8 cellular contexts compared by ENCODE assay signal in genomic region chr20:47360207-47360488, GRCh38. TPM values are rescaled to one million over a fixed set of nuclear protein-coding genes. Genes with fewer than 3 reads are reported as not detected.
DNase-seq lines count a peak whose midpoint lies in the region; ATAC-seq and TF ChIP-seq lines count a peak whose summit lies in the region.

No MANE protein-coding gene starts in this region.

- no peak for ATAC-seq in HG03521 (IDR thresholded peaks at IDR 0.05; ENCODE audit: unreplicated experiment)
- no peak for ATAC-seq in activated T-cell treated with anti-CD3 and anti-CD28 coated beads, Interleukin-2, amount 50 U/mL, for 4 hours

- peaks cover 8% of the 10 kb centered on the region for H3K36me3 Mint-ChIP-seq in activated naive CD8-positive, alpha-beta T cell treated with anti-CD3 and anti-CD28 coated beads for 36 hours
- no peaks in the 10 kb centered on the region for H3K36me3 Mint-ChIP-seq in immature natural killer cell
- no peaks in the 10 kb centered on the region for H3K36me3 Mint-ChIP-seq in activated T-cell treated with anti-CD3 and anti-CD28 coated beads, Interleukin-2, amount 50 U/mL, for 4 hours (ENCODE audit: insufficient read depth)

- intact Hi-C loops in testis (cut with DNase I; ENCODE audit: low total_unique reads) = no loop called here

- no peak overlapping the region for H3K4me3 Mint-ChIP-seq in activated naive CD8-positive, alpha-beta T cell treated with anti-CD3 and anti-CD28 coated beads for 36 hours
- H3K4me3 Mint-ChIP-seq in immature natural killer cell = no peak overlapping the region
- no peak overlapping the region for H3K4me3 Mint-ChIP-seq in activated T-cell treated with anti-CD3 and anti-CD28 coated beads, Interleukin-2, amount 50 U/mL, for 4 hours

- no peaks in the 10 kb centered on the region for H3K36me3 ChIP-seq in testis (ENCODE audit: low read depth, missing control alignments)

- WGBS in testis, 2 donors = 22 to 32% methylated on average over 3 of the region's 3 CpGs

- no peak for TF ChIP-seq CTCF in testis (IDR thresholded peaks at IDR 0.05)

- TF ChIP-seq POLR2A in testis (IDR thresholded peaks at IDR 0.05) = no peak

- H3K27me3 Mint-ChIP-seq in activated naive CD8-positive, alpha-beta T cell treated with anti-CD3 and anti-CD28 coated beads for 36 hours = no peaks in the 10 kb centered on the region
- H3K27me3 Mint-ChIP-seq in immature natural killer cell (ENCODE audit: low read depth in 3 of 3) = peaks cover 5 to 7% (median 7%) of the 10 kb centered on the region in 3 donors
- H3K27me3 Mint-ChIP-seq in activated T-cell treated with anti-CD3 and anti-CD28 coated beads, Interleukin-2, amount 50 U/mL, for 4 hours (ENCODE audit: low read depth) = no peaks in the 10 kb centered on the region

- peak overlapping the region; percentile 97 for H3K27ac Mint-ChIP-seq in activated naive CD8-positive, alpha-beta T cell treated with anti-CD3 and anti-CD28 coated beads for 36 hours
- peak overlapping the region in 5 of 6 donors; percentile 8 to 73 (median 53) for H3K27ac Mint-ChIP-seq in immature natural killer cell

- no peak overlapping the region for H3K4me3 ChIP-seq in testis

- no peaks in the 10 kb centered on the region for H3K9me3 Mint-ChIP-seq in activated naive CD8-positive, alpha-beta T cell treated with anti-CD3 and anti-CD28 coated beads for 36 hours
- no peaks in the 10 kb centered on the region for H3K9me3 Mint-ChIP-seq in immature natural killer cell
- no peaks in the 10 kb centered on the region for H3K9me3 Mint-ChIP-seq in activated T-cell treated with anti-CD3 and anti-CD28 coated beads, Interleukin-2, amount 50 U/mL, for 4 hours

- H3K27ac ChIP-seq in testis = peak overlapping the region; percentile 95 to 99

- H3K4me1 ChIP-seq in testis = peaks cover 66% of the 10 kb centered on the region

- peak; percentile 48 for DNase-seq in NCI-H345 (lab: John Stamatoyannopoulos, UW)
- DNase-seq in NCI-H345 treated with DMSO at 0.1 percent for 48 hours (lab: John Stamatoyannopoulos, UW; ENCODE audit: unreplicated experiment) = no peak
- DNase-seq in activated naive CD8-positive, alpha-beta T cell treated with anti-CD3 and anti-CD28 coated beads for 36 hours = no peak
- no peak for DNase-seq in immature natural killer cell
- DNase-seq in testis = no peak
- DNase-seq in activated T-cell treated with anti-CD3 and anti-CD28 coated beads, Interleukin-2, amount 50 U/mL, for 4 hours = no peak
- DNase-seq in activated CD4-positive, alpha-beta T cell treated with anti-CD3 and anti-CD28 coated beads, Interleukin-2, amount 50 U/mL, for 4 hours = no peak

- no peaks in the 10 kb centered on the region for H3K27me3 ChIP-seq in testis

- H3K9me3 ChIP-seq in testis = no peaks in the 10 kb centered on the region

- peaks cover 27% of the 10 kb centered on the region for H3K4me1 Mint-ChIP-seq in activated naive CD8-positive, alpha-beta T cell treated with anti-CD3 and anti-CD28 coated beads for 36 hours
- H3K4me1 Mint-ChIP-seq in immature natural killer cell = peaks cover 12 to 35% of the 10 kb centered on the region in 2 donors
- H3K4me1 Mint-ChIP-seq in activated T-cell treated with anti-CD3 and anti-CD28 coated beads, Interleukin-2, amount 50 U/mL, for 4 hours (ENCODE audit: low read depth) = peaks cover 53% of the 10 kb centered on the region

RNA-seq across cellular contexts. Expression of gene ZMYND8, which starts 3.6 kb away (rescaled TPM):
- total RNA-seq in activated naive CD8-positive, alpha-beta T cell treated with anti-CD3 and anti-CD28 coated beads for 36 hours = 10 to 100 TPM; 28.8 to 29.8 TPM
- polyA plus RNA-seq in immature natural killer cell (10 to 100 TPM in 1 of 3 donors, 1 to 10 TPM in 2; 3.4 to 16.9 (median 5.1) TPM), testis (ENCODE audit: insufficient read depth, low read depth, low replicate concordance) (30.4 TPM)
- total RNA-seq in testis = 100 to 1,000 TPM in 1 of 2 donors, 10 to 100 TPM in 1; 87.2 to 102 TPM
- total RNA-seq in activated T-cell treated with anti-CD3 and anti-CD28 coated beads, Interleukin-2, amount 50 U/mL, for 4 hours = 10 to 100 TPM; 15.6 to 18.7 (median 17.5) TPM
